ENCODE assay signal across 25 cellular contexts in genomic region chr2:232113821-232114220, GRCh38.
DNase-seq lines count a peak whose midpoint lies in the region; ATAC-seq and TF ChIP-seq lines count a peak whose summit lies in the region.
"Had no signal": no experiment of that assay in that cellular context is flagged by ENCODE, and none has a peak within 500 bp of the region (broad histone marks: within the 10 kb centered on the region; RNA-seq: fewer than 3 reads in every experiment).

No MANE protein-coding gene starts in this region.

- POLR2A ChIA-PET in SK-N-SH (lab: Yijun Ruan, JAX): no interaction called here
- POLR2A ChIA-PET in activated CD4-positive, alpha-beta memory T cell treated with anti-CD3 and anti-CD28 coated beads, Interleukin-2, amount 10 ng/mL, durations not matched to agents 7 days and 5 days (lab: Charles Lee): interaction anchor here (0.9 kb wide), 1 partner anchor 86 kb away, joined by 3 read pairs; no protein-coding TSS in a partner anchor

- H3K27ac ChIP-seq in SK-N-SH (ENCODE audit: low read depth in 2 of 2, low read length in 1 of 2): peak overlapping the region in 1 of 2 experiments; percentile 39; a peak in 1 of 4 replicates
- no peak overlapping the region for H3K27ac ChIP-seq in mesenchymal stem cell (ENCODE audit: low read length, poor library complexity, severe bottlenecking)
- H3K27ac ChIP-seq: skin epidermis, tibial artery had no signal

- peaks cover 8% of the 10 kb centered on the region for H3K36me3 Mint-ChIP-seq in activated CD4-positive, alpha-beta memory T cell treated with anti-CD3 and anti-CD28 coated beads, Interleukin-2, amount 10 ng/mL, durations not matched to agents 7 days and 5 days (ENCODE audit: low read depth)

- no peaks in the 10 kb centered on the region for H3K9me2 ChIP-seq in SK-N-SH

- H3F3A ChIP-seq in SK-N-SH (replicated peaks; ENCODE audit: insufficient read depth): peaks cover 8% of the 10 kb centered on the region

- DNase-seq in SK-N-SH: no peak
- DNase-seq in KBM-7: peak; percentile 36
- peak; percentile 45 for DNase-seq in activated CD4-positive, alpha-beta memory T cell treated with anti-CD3 and anti-CD28 coated beads, Interleukin-2, amount 10 ng/mL, durations not matched to agents 7 days and 5 days
- DNase-seq in mesenchymal stem cell: peak; percentile 41
- DNase-seq in AML-193 (lab: John Stamatoyannopoulos, UW): no peak
- DNase-seq in glomerular visceral epithelial cell (ENCODE audit: extremely low spot score): no peak
- DNase-seq: 8988T; activated naive CD8-positive, alpha-beta T cell treated with anti-CD3 and anti-CD28 coated beads, Interleukin-2, amount 10 ng/mL, durations not matched to agents 7 days and 5 days; BE2C; DMS79; GOT3; MV-4-11; NCI-H187; NCI-H2227 treated with DMSO at 0.1 percent for 48 hours; NCI-H774; OCI-M1; stimulated activated CD4-positive, alpha-beta T cell treated with anti-CD3 and anti-CD28 coated beads, Interleukin-2, amount 100 ng/mL, for 24 hours; stimulated activated naive CD4-positive, alpha-beta T cell; tibial artery had no signal

- no peaks in the 10 kb centered on the region for H3K79me2 ChIP-seq in SK-N-SH (ENCODE audit: insufficient read depth)

- H4K91ac ChIP-seq in mesenchymal stem cell (ENCODE audit: low read length): no peak overlapping the region

- peaks cover 10% of the 10 kb centered on the region for H3K27me3 Mint-ChIP-seq in activated CD4-positive, alpha-beta memory T cell treated with anti-CD3 and anti-CD28 coated beads, Interleukin-2, amount 10 ng/mL, durations not matched to agents 7 days and 5 days
- H3K27me3 Mint-ChIP-seq: activated naive CD8-positive, alpha-beta T cell treated with anti-CD3 and anti-CD28 coated beads, Interleukin-2, amount 10 ng/mL, durations not matched to agents 7 days and 5 days; brain had no signal

- no peak overlapping the region for H3K18ac ChIP-seq in mesenchymal stem cell (ENCODE audit: low read depth in 1 of 2, low read length in 2 of 2)

- H3K4ac ChIP-seq in mesenchymal stem cell (ENCODE audit: low read depth in 1 of 2, low read length in 2 of 2): no peak overlapping the region

- H3K27ac Mint-ChIP-seq in activated CD4-positive, alpha-beta memory T cell treated with anti-CD3 and anti-CD28 coated beads, Interleukin-2, amount 10 ng/mL, durations not matched to agents 7 days and 5 days: no peak overlapping the region
- H3K27ac Mint-ChIP-seq: activated naive CD8-positive, alpha-beta T cell treated with anti-CD3 and anti-CD28 coated beads, Interleukin-2, amount 10 ng/mL, durations not matched to agents 7 days and 5 days; brain had no signal

- TF ChIP-seq EP300 in SK-N-SH (IDR thresholded peaks at IDR 0.05; ENCODE audit: borderline replicate concordance in 1 of 2, low read depth in 1 of 2, low read length in 1 of 2): peak in 1 of 2 experiments; percentile 83; a peak in 2 of 4 replicates

- no peak overlapping the region for H2BK15ac ChIP-seq in mesenchymal stem cell (ENCODE audit: low read depth, poor library complexity, severe bottlenecking)

- H3K23ac ChIP-seq in mesenchymal stem cell (ENCODE audit: low read length in 2 of 2): no peak overlapping the region

- H3K36me3 ChIP-seq in SK-N-SH (replicated peaks in 1 of 2; ENCODE audit: control insufficient read depth in 1 of 2, insufficient read depth in 2 of 2, low read length in 1 of 2): no peaks in the 10 kb centered on the region
- no peaks in the 10 kb centered on the region for H3K36me3 ChIP-seq in mesenchymal stem cell (ENCODE audit: control insufficient read depth in 1 of 2, insufficient read depth in 2 of 2, low read depth in 1 of 2, low read length in 2 of 2)
- H3K36me3 ChIP-seq: BE2C, tibial artery had no signal

- H3K4me2 ChIP-seq in SK-N-SH: peak overlapping the region; percentile 5; the same call in 1 of the 2 replicates
- no peak overlapping the region for H3K4me2 ChIP-seq in mesenchymal stem cell (ENCODE audit: low read length, poor library complexity, severe bottlenecking)

- no peak overlapping the region for H2BK120ac ChIP-seq in mesenchymal stem cell (ENCODE audit: low read depth, low read length)

- H3K9me3 Mint-ChIP-seq in activated CD4-positive, alpha-beta memory T cell treated with anti-CD3 and anti-CD28 coated beads, Interleukin-2, amount 10 ng/mL, durations not matched to agents 7 days and 5 days: peaks cover 6% of the 10 kb centered on the region

- TF ChIP-seq RAD21 in SK-N-SH (IDR thresholded peaks at IDR 0.05; ENCODE audit: low read length): no peak

- CTCF ChIA-PET in SK-N-SH (lab: Yijun Ruan, JAX): interaction anchor here (1.3 kb wide), 1 partner anchor 12 kb away, joined by 5 read pairs; no protein-coding TSS in a partner anchor
- CTCF ChIA-PET in activated CD4-positive, alpha-beta memory T cell treated with anti-CD3 and anti-CD28 coated beads, Interleukin-2, amount 10 ng/mL, durations not matched to agents 7 days and 5 days (lab: Charles Lee): interaction anchor here (0.7 to 1.0 kb wide), 3 partner anchors 87 to 693 kb away, joined by 3 to 5 read pairs (median 4); no protein-coding TSS in a partner anchor

- H2BK5ac ChIP-seq in mesenchymal stem cell (ENCODE audit: low read depth, low read length, poor library complexity, severe bottlenecking): no peak overlapping the region

- H4K8ac ChIP-seq in mesenchymal stem cell (ENCODE audit: low read length): no peak overlapping the region

- H3K14ac ChIP-seq in mesenchymal stem cell (ENCODE audit: low read length in 2 of 2): no peak overlapping the region

- WGBS in SK-N-SH (ENCODE audit: low lambda C conversion rate): 29% methylated on average over 1 of the region's 1 CpG
- no CpG with 5 or more reads among the region's 1 CpG for WGBS in mesenchymal stem cell

- no peak overlapping the region for H3K9ac ChIP-seq in SK-N-SH
- H3K9ac ChIP-seq in mesenchymal stem cell (ENCODE audit: low read length): no peak overlapping the region

- H3K4me3 Mint-ChIP-seq in activated CD4-positive, alpha-beta memory T cell treated with anti-CD3 and anti-CD28 coated beads, Interleukin-2, amount 10 ng/mL, durations not matched to agents 7 days and 5 days: no peak overlapping the region
- H3K4me3 Mint-ChIP-seq: activated naive CD8-positive, alpha-beta T cell treated with anti-CD3 and anti-CD28 coated beads, Interleukin-2, amount 10 ng/mL, durations not matched to agents 7 days and 5 days; brain had no signal

- H2BK12ac ChIP-seq in mesenchymal stem cell (ENCODE audit: low read length in 2 of 2): no peak overlapping the region

- ATAC-seq in SK-N-SH treated with all-trans-retinoic acid at 6 μM for 48 hours (no peak; the same call in 2 of the 3 replicates), HG03457 (IDR thresholded peaks at IDR 0.05; ENCODE audit: unreplicated experiment) (no peak)
- ATAC-seq: Right ventricle myocardium inferior had no signal

- no peak for TF ChIP-seq CTCF in SK-N-SH (IDR thresholded peaks at IDR 0.05)

- H2AFZ ChIP-seq in SK-N-SH (ENCODE audit: low read depth): no peak overlapping the region
- H2AFZ ChIP-seq in mesenchymal stem cell (ENCODE audit: low read depth, low read length): no peak overlapping the region

- peaks cover 7% of the 10 kb centered on the region for H3K79me1 ChIP-seq in mesenchymal stem cell (replicated peaks; ENCODE audit: low read length, poor library complexity, severe bottlenecking)

- peaks cover 22% of the 10 kb centered on the region for H3K4me1 Mint-ChIP-seq in activated CD4-positive, alpha-beta memory T cell treated with anti-CD3 and anti-CD28 coated beads, Interleukin-2, amount 10 ng/mL, durations not matched to agents 7 days and 5 days
- H3K4me1 Mint-ChIP-seq: brain had no signal

- H3K27me3 ChIP-seq in SK-N-SH (ENCODE audit: insufficient read depth): no peaks in the 10 kb centered on the region
- H3K27me3 ChIP-seq in mesenchymal stem cell (ENCODE audit: control insufficient read depth in 1 of 2, insufficient read depth in 1 of 2, low read length in 2 of 2): no peaks in the 10 kb centered on the region
- H3K27me3 ChIP-seq: BE2C, tibial artery had no signal

- in situ Hi-C loops in KBM-7 (cut with MboI; ENCODE audit: low pct_unique_long_range_greater_than_20kb, low sequenced_read_pairs): no loop called here

- no peak overlapping the region for H3K4me3 ChIP-seq in SK-N-SH (ENCODE audit: low read depth in 2 of 2, low read length in 1 of 2)
- no peak overlapping the region for H3K4me3 ChIP-seq in mesenchymal stem cell (ENCODE audit: insufficient read depth in 1 of 2, low read depth in 1 of 2, low read length in 2 of 2)
- H3K4me3 ChIP-seq: lung, skin epidermis, tibial artery had no signal

- no peaks in the 10 kb centered on the region; the same call in 1 of the 2 replicates for H4K20me1 ChIP-seq in SK-N-SH (ENCODE audit: insufficient read depth)

- H3K9me3 ChIP-seq in SK-N-SH (no peaks in the 10 kb centered on the region), mesenchymal stem cell (ENCODE audit: control insufficient read depth, low read length) (no peaks in the 10 kb centered on the region)
- H3K9me3 ChIP-seq: BE2C, tibial artery had no signal

- H3K4me1 ChIP-seq in SK-N-SH (ENCODE audit: control insufficient read depth in 1 of 2, insufficient read depth in 2 of 2, low read depth in 1 of 2, low read length in 1 of 2): no peaks in the 10 kb centered on the region
- H3K4me1 ChIP-seq in mesenchymal stem cell (ENCODE audit: control insufficient read depth, insufficient read depth, low read depth, low read length): no peaks in the 10 kb centered on the region
- H3K4me1 ChIP-seq: BE2C, tibial artery had no signal

- no peak overlapping the region for H2AK5ac ChIP-seq in mesenchymal stem cell (ENCODE audit: low read length, severe bottlenecking)

TF ChIP-seq in SK-N-SH, 30 proteins besides CTCF, POLR2A, EP300 and RAD21 (continues in another document):
- TF ChIP-seq POLR2AphosphoS5 (IDR thresholded peaks at IDR 0.05; ENCODE audit: low read depth, low read length) (no peak; the same call in 1 of the 2 replicates), RFX5 (IDR thresholded peaks at IDR 0.05; ENCODE audit: low read length) (no peak)

TF ChIP-seq in SK-N-SH treated with all-trans-retinoic acid at 6 μM for 48 hours, 23 proteins besides CTCF, POLR2A, EP300 and RAD21 (continues in another document):
- TF ChIP-seq TCF4 (CRISPR knock-in tag; IDR thresholded peaks at IDR 0.05; ENCODE audit: borderline replicate concordance) (no peak), CSDC2 (CRISPR knock-in tag; IDR thresholded peaks at IDR 0.05) (no peak), RARB (CRISPR knock-in tag; IDR thresholded peaks at IDR 0.05) (no peak), ZNF8 (CRISPR knock-in tag; IDR thresholded peaks at IDR 0.05) (no peak), ARNTL (CRISPR knock-in tag; IDR thresholded peaks at IDR 0.05; ENCODE audit: borderline replicate concordance, low read depth) (no peak), ZNF565 (CRISPR knock-in tag; conservative IDR thresholded peaks at IDR 0.05; ENCODE audit: low read depth) (no peak), ZNF70 (CRISPR knock-in tag; IDR thresholded peaks at IDR 0.05) (no peak), ZFP30 (CRISPR knock-in tag; IDR thresholded peaks at IDR 0.05) (no peak)

Comparison
In these comparisons a context has a peak if more than half of its experiments do, and no peak if none do; other contexts are left out.
1. DNase-seq: peak in KBM-7 (single experiment), activated CD4-positive, alpha-beta memory T cell treated with anti-CD3 and anti-CD28 coated beads, Interleukin-2, amount 10 ng/mL, durations not matched to agents 7 days and 5 days (single experiment) and mesenchymal stem cell (single experiment); none in SK-N-SH (single experiment), AML-193 (0 of 2) and glomerular visceral epithelial cell (single experiment).